In the genomic region with DNA sequence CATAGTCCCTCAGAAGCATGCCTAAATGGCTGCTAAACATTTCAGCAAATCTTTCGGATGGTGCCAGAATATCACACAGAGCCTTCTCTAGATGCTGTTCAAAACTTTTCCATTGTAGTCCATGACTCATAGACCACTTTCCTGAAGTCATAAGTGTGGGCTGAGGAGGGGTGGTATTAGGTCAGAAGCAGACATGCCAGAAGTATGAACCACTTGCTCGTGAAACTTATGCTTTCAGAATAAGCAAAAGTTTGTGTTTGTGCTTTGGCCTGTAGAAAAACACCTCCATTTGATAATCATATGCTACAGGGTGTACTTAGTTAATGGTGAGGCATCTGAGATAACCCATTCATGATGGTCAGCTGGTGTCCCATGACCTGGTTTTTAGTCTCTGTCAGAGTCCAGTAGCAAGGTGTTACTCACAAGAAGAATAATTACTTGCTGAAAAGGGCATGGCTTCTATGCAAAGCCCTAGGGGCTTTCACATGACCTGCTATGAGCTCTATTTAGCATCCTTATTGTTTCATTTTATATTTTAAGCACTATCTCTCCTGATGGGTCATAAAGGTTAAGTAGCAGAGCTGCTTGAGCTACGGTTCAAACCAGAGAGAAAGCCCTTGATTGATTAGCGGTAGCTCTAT, we compare ENCODE assay signal across 15 cellular contexts.
DNase-seq lines count a peak whose midpoint lies in the region; ATAC-seq and TF ChIP-seq lines count a peak whose summit lies in the region.
"Had no signal": no experiment of that assay in that cellular context is flagged by ENCODE, and none has a peak within 500 bp of the region (broad histone marks: within the 10 kb centered on the region; RNA-seq: fewer than 3 reads in every experiment).

No MANE protein-coding gene starts in this region.

- peaks cover 15% of the 10 kb centered on the region for H3K9me3 Mint-ChIP-seq in activated T-helper 1 cell treated with anti-CD3 and anti-CD28 coated beads, Interleukin-12 subunit alpha, Interleukin-12 subunit beta, Interleukin-2, Interleukin-4 antibody, amounts not matched to agents 30 ng/mL and 10 ng/mL and 1 ng/mL, durations not matched to agents 14 hours and 24 hours and 36 hours
- no peaks in the 10 kb centered on the region for H3K9me3 Mint-ChIP-seq in CD8-positive, alpha-beta memory T cell
- H3K9me3 Mint-ChIP-seq: activated naive CD4-positive, alpha-beta T cell treated with anti-CD3 and anti-CD28 coated beads, Interleukin-2, amount 10 ng/mL, durations not matched to agents 7 days and 5 days had no signal

- POLR2A ChIA-PET in A673 (lab: Charles Lee; ENCODE audit: low non-redundant PET) = no interaction called here
- POLR2A ChIA-PET in CD8-positive, alpha-beta memory T cell (lab: Charles Lee) = no interaction called here

- CTCF ChIA-PET in A673 (lab: Charles Lee) = no interaction called here
- CTCF ChIA-PET in CD8-positive, alpha-beta memory T cell (lab: Charles Lee) = interaction anchor here (1.2 kb wide), 1 partner anchor 46 kb away, joined by 3 read pairs; no protein-coding TSS in a partner anchor

- BruUV-seq in A673 (replicated peaks; lab: Mats Ljungman, UMichigan) = no TSS peak

- peak overlapping the region; percentile 43 for H3K27ac Mint-ChIP-seq in activated T-helper 1 cell treated with anti-CD3 and anti-CD28 coated beads, Interleukin-12 subunit alpha, Interleukin-12 subunit beta, Interleukin-2, Interleukin-4 antibody, amounts not matched to agents 30 ng/mL and 10 ng/mL and 1 ng/mL, durations not matched to agents 14 hours and 24 hours and 36 hours
- H3K27ac Mint-ChIP-seq in CD8-positive, alpha-beta memory T cell = peak overlapping the region in 1 of 8 donors; percentile 36
- H3K27ac Mint-ChIP-seq: activated naive CD4-positive, alpha-beta T cell treated with anti-CD3 and anti-CD28 coated beads, Interleukin-2, amount 10 ng/mL, durations not matched to agents 7 days and 5 days; T-helper 1 cell treated with Interleukin-12 subunit alpha and Interleukin-12 subunit beta and Interleukin-4 antibody, amounts not matched to agents 30 μg/mL and 1 μg/mL, for 36 hours had no signal

- no peaks in the 10 kb centered on the region for H3K27me3 ChIP-seq in A673 (replicated peaks; ENCODE audit: insufficient read depth, low read depth, low read length, poor library complexity)
- H3K27me3 ChIP-seq in foreskin keratinocyte = no peaks in the 10 kb centered on the region
- H3K27me3 ChIP-seq in CD8-positive, alpha-beta memory T cell (ENCODE audit: insufficient read depth, low read length, poor library complexity, severe bottlenecking) = no peaks in the 10 kb centered on the region
- H3K27me3 ChIP-seq: esophagus squamous epithelium, upper lobe of right lung had no signal

- H3K27me3 Mint-ChIP-seq in activated T-helper 1 cell treated with anti-CD3 and anti-CD28 coated beads, Interleukin-12 subunit alpha, Interleukin-12 subunit beta, Interleukin-2, Interleukin-4 antibody, amounts not matched to agents 30 ng/mL and 10 ng/mL and 1 ng/mL, durations not matched to agents 14 hours and 24 hours and 36 hours (ENCODE audit: insufficient read depth) = peaks cover 3% of the 10 kb centered on the region
- H3K27me3 Mint-ChIP-seq in CD8-positive, alpha-beta memory T cell = peaks cover 0 to 1% of the 10 kb centered on the region in 2 donors

- ATAC-seq in foreskin keratinocyte = peak; percentile 98
- ATAC-seq: HepG2, mucosa of descending colon, upper lobe of right lung had no signal

- no peaks in the 10 kb centered on the region for H3K9me3 ChIP-seq in A673 (ENCODE audit: low read depth, low read length, poor library complexity, severe bottlenecking)
- no peaks in the 10 kb centered on the region for H3K9me3 ChIP-seq in CD8-positive, alpha-beta memory T cell (ENCODE audit: low read length)
- H3K9me3 ChIP-seq: esophagus squamous epithelium, mucosa of descending colon, upper lobe of right lung had no signal

- H3K27ac ChIP-seq in A673 (ENCODE audit: low read depth, low read length, poor library complexity, severe bottlenecking) (no peak overlapping the region), foreskin keratinocyte (no peak overlapping the region)
- no peak overlapping the region for H3K27ac ChIP-seq in CD8-positive, alpha-beta memory T cell (ENCODE audit: low read depth, low read length)
- H3K27ac ChIP-seq: esophagus squamous epithelium, upper lobe of right lung had no signal

- H3K4me3 Mint-ChIP-seq in activated T-helper 1 cell treated with anti-CD3 and anti-CD28 coated beads, Interleukin-12 subunit alpha, Interleukin-12 subunit beta, Interleukin-2, Interleukin-4 antibody, amounts not matched to agents 30 ng/mL and 10 ng/mL and 1 ng/mL, durations not matched to agents 14 hours and 24 hours and 36 hours = no peak overlapping the region
- H3K4me3 Mint-ChIP-seq in CD8-positive, alpha-beta memory T cell = no peak overlapping the region
- H3K4me3 Mint-ChIP-seq: activated naive CD4-positive, alpha-beta T cell treated with anti-CD3 and anti-CD28 coated beads, Interleukin-2, amount 10 ng/mL, durations not matched to agents 7 days and 5 days; T-helper 1 cell treated with Interleukin-12 subunit alpha and Interleukin-12 subunit beta and Interleukin-4 antibody, amounts not matched to agents 30 μg/mL and 1 μg/mL, for 36 hours had no signal

- no peaks in the 10 kb centered on the region for H3K36me3 ChIP-seq in A673 (ENCODE audit: insufficient read depth, low read length, poor library complexity, severe bottlenecking)
- no peaks in the 10 kb centered on the region for H3K36me3 ChIP-seq in CD8-positive, alpha-beta memory T cell (ENCODE audit: insufficient read depth, low read length)
- H3K36me3 ChIP-seq: esophagus squamous epithelium, upper lobe of right lung had no signal

- intact Hi-C loops in A673 (cut with micrococcal nuclease; ENCODE audit: unreplicated experiment) = no loop called here
- intact Hi-C loops in activated T-helper 1 cell treated with anti-CD3 and anti-CD28 coated beads, Interleukin-12 subunit alpha, Interleukin-12 subunit beta, Interleukin-2, Interleukin-4 antibody, amounts not matched to agents 30 ng/mL and 10 ng/mL and 1 ng/mL, durations not matched to agents 14 hours and 24 hours and 36 hours (cut with micrococcal nuclease) = loop anchor here (1.0 to 5.0 kb wide), 2 partner anchors 60 to 62 kb away; no protein-coding TSS in a partner anchor
- intact Hi-C loops in posterior cingulate gyrus (cut with DNase I) = no loop called here

- H3K4me1 ChIP-seq in A673 (ENCODE audit: insufficient read depth, low read length, poor library complexity, severe bottlenecking) (peaks cover 5% of the 10 kb centered on the region), foreskin keratinocyte (peaks cover 6% of the 10 kb centered on the region)
- H3K4me1 ChIP-seq in CD8-positive, alpha-beta memory T cell (ENCODE audit: insufficient read depth, low read length) = no peaks in the 10 kb centered on the region
- H3K4me1 ChIP-seq: esophagus squamous epithelium, upper lobe of right lung had no signal

- peaks cover 36% of the 10 kb centered on the region for H3K4me1 Mint-ChIP-seq in activated T-helper 1 cell treated with anti-CD3 and anti-CD28 coated beads, Interleukin-12 subunit alpha, Interleukin-12 subunit beta, Interleukin-2, Interleukin-4 antibody, amounts not matched to agents 30 ng/mL and 10 ng/mL and 1 ng/mL, durations not matched to agents 14 hours and 24 hours and 36 hours (ENCODE audit: low read depth)
- H3K4me1 Mint-ChIP-seq in CD8-positive, alpha-beta memory T cell = peaks cover 0 to 3% (median 0%) of the 10 kb centered on the region in 3 donors
- H3K4me1 Mint-ChIP-seq: activated naive CD4-positive, alpha-beta T cell treated with anti-CD3 and anti-CD28 coated beads, Interleukin-2, amount 10 ng/mL, durations not matched to agents 7 days and 5 days had no signal

- DNase-seq in A673 (ENCODE audit: low spot score) = peak; percentile 9
- DNase-seq in GM03348 (ENCODE audit: low spot score) = peak; percentile 82
- no peak for DNase-seq in activated T-helper 1 cell treated with anti-CD3 and anti-CD28 coated beads, Interleukin-12 subunit alpha, Interleukin-12 subunit beta, Interleukin-2, Interleukin-4 antibody, amounts not matched to agents 30 ng/mL and 10 ng/mL and 1 ng/mL, durations not matched to agents 14 hours and 24 hours and 36 hours (ENCODE audit: low spot score)
- peak; percentile 74 to 91 for DNase-seq in foreskin keratinocyte
- no peak for DNase-seq in posterior cingulate gyrus
- no peak for DNase-seq in CD8-positive, alpha-beta memory T cell
- DNase-seq in NCI-H2081 treated with DMSO at 0.1 percent for 48 hours (lab: John Stamatoyannopoulos, UW) = no peak
- DNase-seq in DMS79 (lab: John Stamatoyannopoulos, UW) = no peak
- DNase-seq: activated naive CD4-positive, alpha-beta T cell treated with anti-CD3 and anti-CD28 coated beads, Interleukin-2, amount 10 ng/mL, durations not matched to agents 7 days and 5 days; esophagus squamous epithelium; mucosa of descending colon; NCI-H510A treated with DMSO at 0.1 percent for 48 hours; upper lobe of right lung had no signal

- no peak overlapping the region for H3K4me3 ChIP-seq in A673 (ENCODE audit: low read depth, low read length, poor library complexity, severe bottlenecking)
- H3K4me3 ChIP-seq in CD8-positive, alpha-beta memory T cell (ENCODE audit: low read length) = no peak overlapping the region
- H3K4me3 ChIP-seq: esophagus squamous epithelium, mucosa of descending colon, upper lobe of right lung had no signal

- no peak for TF ChIP-seq CTCF in A673 (conservative IDR thresholded peaks at IDR 0.05; ENCODE audit: low read depth, low read length)
- no peak for TF ChIP-seq CTCF in foreskin keratinocyte (conservative IDR thresholded peaks at IDR 0.05)

- peaks cover 3% of the 10 kb centered on the region for H3K36me3 Mint-ChIP-seq in activated T-helper 1 cell treated with anti-CD3 and anti-CD28 coated beads, Interleukin-12 subunit alpha, Interleukin-12 subunit beta, Interleukin-2, Interleukin-4 antibody, amounts not matched to agents 30 ng/mL and 10 ng/mL and 1 ng/mL, durations not matched to agents 14 hours and 24 hours and 36 hours (ENCODE audit: low read depth)
- no peaks in the 10 kb centered on the region for H3K36me3 Mint-ChIP-seq in CD8-positive, alpha-beta memory T cell
- H3K36me3 Mint-ChIP-seq: activated naive CD4-positive, alpha-beta T cell treated with anti-CD3 and anti-CD28 coated beads, Interleukin-2, amount 10 ng/mL, durations not matched to agents 7 days and 5 days had no signal

Comparison
In these comparisons a context has a peak if more than half of its experiments do, and no peak if none do; other contexts are left out.
1. DNase-seq: peak in A673 (single experiment), GM03348 (single experiment) and foreskin keratinocyte (2 of 2); none in activated T-helper 1 cell treated with anti-CD3 and anti-CD28 coated beads, Interleukin-12 subunit alpha, Interleukin-12 subunit beta, Interleukin-2, Interleukin-4 antibody, amounts not matched to agents 30 ng/mL and 10 ng/mL and 1 ng/mL, durations not matched to agents 14 hours and 24 hours and 36 hours (single experiment), posterior cingulate gyrus (0 of 10), CD8-positive, alpha-beta memory T cell (0 of 5), NCI-H2081 treated with DMSO at 0.1 percent for 48 hours (single experiment) and DMS79 (single experiment).